Comparison of ENCODE assay signal across 8 cellular contexts in genomic region chr11:113773092-113773415, GRCh38. TPM values are rescaled to one million over a fixed set of nuclear protein-coding genes. Genes with fewer than 3 reads are reported as not detected.
DNase-seq lines count a peak whose midpoint lies in the region; ATAC-seq and TF ChIP-seq lines count a peak whose summit lies in the region.

No MANE protein-coding gene starts in this region.

- H3K4me3 ChIP-seq in iPS-11a (ENCODE audit: low read depth, low read length) (peak overlapping the region; percentile 95), smooth muscle cell (peak overlapping the region; percentile 85)

- peak overlapping the region; percentile 99 for H3K4me3 Mint-ChIP-seq in activated naive CD8-positive, alpha-beta T cell

- H3K9ac ChIP-seq in ES-I3 (ENCODE audit: low read depth, low read length) (peak overlapping the region; percentile 96), smooth muscle cell (ENCODE audit: low read depth) (peak overlapping the region; percentile 90)

- H3K9me3 ChIP-seq in ES-I3 (ENCODE audit: control insufficient read depth, insufficient read depth, low read length) (no peaks in the 10 kb centered on the region), smooth muscle cell (replicated peaks; ENCODE audit: low read depth) (no peaks in the 10 kb centered on the region)

- TF ChIP-seq CTCF in smooth muscle cell (IDR thresholded peaks at IDR 0.05; ENCODE audit: borderline replicate concordance, insufficient read depth, poor library complexity, severe bottlenecking) = no peak

- H3K36me3 ChIP-seq in ES-I3 (ENCODE audit: insufficient read depth, low read length) (peaks cover 6% of the 10 kb centered on the region; the same call in 1 of the 2 replicates), smooth muscle cell (ENCODE audit: low read depth) (no peaks in the 10 kb centered on the region)

- peaks cover 22% of the 10 kb centered on the region for H3K4me1 Mint-ChIP-seq in activated naive CD8-positive, alpha-beta T cell (ENCODE audit: low read depth)

- peak overlapping the region; percentile 83 for H3K27ac ChIP-seq in smooth muscle cell (ENCODE audit: low read depth)

- H3K4me1 ChIP-seq in ES-I3 (ENCODE audit: insufficient read depth, low read length) = no peaks in the 10 kb centered on the region
- H3K4me1 ChIP-seq in smooth muscle cell (ENCODE audit: low read depth) = peaks cover 9% of the 10 kb centered on the region

- no peaks in the 10 kb centered on the region for H3K9me3 Mint-ChIP-seq in activated naive CD8-positive, alpha-beta T cell (ENCODE audit: low read depth)

- no peaks in the 10 kb centered on the region for H3K27me3 ChIP-seq in smooth muscle cell (ENCODE audit: low read depth)

- peak overlapping the region; percentile 86 for H3K4me2 ChIP-seq in smooth muscle cell

- H3K36me3 Mint-ChIP-seq in activated naive CD8-positive, alpha-beta T cell = no peaks in the 10 kb centered on the region

- H2AFZ ChIP-seq in smooth muscle cell (ENCODE audit: low read depth) = peak overlapping the region; percentile 81

- H3K27me3 Mint-ChIP-seq in activated naive CD8-positive, alpha-beta T cell = peaks cover 2% of the 10 kb centered on the region

- peaks cover 5% of the 10 kb centered on the region for H4K20me1 ChIP-seq in smooth muscle cell (ENCODE audit: low read depth)

- DNase-seq in HT1080 (ENCODE audit: low read depth) = peak; percentile 29
- DNase-seq in smooth muscle cell (lab: John Stamatoyannopoulos, UW; ENCODE audit: unreplicated experiment) = no peak
- no peak for DNase-seq in effector CD4-positive, alpha-beta T cell

- no peak for ATAC-seq in HG02840 (IDR thresholded peaks at IDR 0.05; ENCODE audit: low FRiP score, unreplicated experiment)
- no peak for ATAC-seq in GM18498 (IDR thresholded peaks at IDR 0.05; ENCODE audit: unreplicated experiment)

- 4% methylated on average over 8 of the region's 10 CpGs for WGBS in smooth muscle cell (ENCODE audit: low lambda C conversion rate)

- peaks cover 26% of the 10 kb centered on the region for H3K79me2 ChIP-seq in smooth muscle cell (ENCODE audit: low read depth)

- H3K27ac Mint-ChIP-seq in activated naive CD8-positive, alpha-beta T cell = peak overlapping the region; percentile 98

- no peaks in the 10 kb centered on the region for H3F3A ChIP-seq in smooth muscle cell (ENCODE audit: low read depth)

RNA-seq across cellular contexts. Expression of gene ZW10, which starts 0.4 kb away (rescaled TPM):
- 32.3 and 33.1 TPM in 2 replicates for total RNA-seq in HT1080 (2014; rRNA removed; shearing (Covaris generic))
- 19.8 and 21.9 TPM in 2 replicates for polyA plus RNA-seq in HT1080 (2015; cell fraction: cytosol; rRNA removed)
- 37.5 and 38.7 TPM in 2 replicates for polyA plus RNA-seq in HT1080 (2015; cell fraction: nucleus; rRNA removed)
- total RNA-seq in smooth muscle cell = 20.7 and 23.0 TPM in 2 replicates
- polyA plus RNA-seq in smooth muscle cell = 15.4 and 15.6 TPM in 2 replicates

RNA-seq across cellular contexts. Expression of gene CLDN25, which starts 6.5 kb away (rescaled TPM):
- total RNA-seq in HT1080 (2014; rRNA removed; shearing (Covaris generic)) = not detected in 2 replicates
- not detected in 2 replicates for polyA plus RNA-seq in HT1080 (2015; cell fraction: cytosol; rRNA removed)
- polyA plus RNA-seq in HT1080 (2015; cell fraction: nucleus; rRNA removed) = not detected in 2 replicates
- total RNA-seq in smooth muscle cell = not detected in 2 replicates
- polyA plus RNA-seq in smooth muscle cell = not detected in 2 replicates
